ENCODE assay signal across 16 cellular contexts in genomic region chr1:18069903-18070302, GRCh38. TPM values are rescaled to one million over a fixed set of nuclear protein-coding genes. Genes with fewer than 3 reads are reported as not detected.
"Had no signal": no experiment of that assay in that cellular context is flagged by ENCODE, and none has a peak within 500 bp of the region (broad histone marks: within the 10 kb centered on the region; RNA-seq: fewer than 3 reads in every experiment).

No MANE protein-coding gene starts in this region.

- H3K27me3 ChIP-seq: body of pancreas, right atrium auricular region had no signal

- DNase-seq: activated CD8-positive, alpha-beta memory T cell treated with anti-CD3 and anti-CD28 coated beads, Interleukin-2, amount 50 U/mL, for 48 hours; activated naive CD8-positive, alpha-beta T cell treated with anti-CD3 and anti-CD28 coated beads for 36 hours; amygdala; body of pancreas; caudate nucleus; colonic mucosa; left cardiac atrium; lower lobe of right lung; T-helper 2 cell; upper lobe of right lung had no signal

- H3K36me3 ChIP-seq: colonic mucosa, lower lobe of right lung, right atrium auricular region, thoracic aorta, upper lobe of right lung had no signal

- H3K4me3 ChIP-seq: body of pancreas, colonic mucosa, lower lobe of right lung, right atrium auricular region, thoracic aorta, upper lobe of right lung had no signal

- ATAC-seq: activated T-helper 17 cell treated with anti-CD3 and anti-CD28 coated beads, Interleukin-2, amount 50 U/mL, for 72 hours; body of pancreas; left cardiac atrium; lower lobe of right lung; upper lobe of right lung; WTC11 had no signal

- H3K9me3 Mint-ChIP-seq: activated naive CD8-positive, alpha-beta T cell treated with anti-CD3 and anti-CD28 coated beads for 36 hours; WTC11 had no signal

- H3K27ac Mint-ChIP-seq: activated naive CD8-positive, alpha-beta T cell treated with anti-CD3 and anti-CD28 coated beads for 36 hours; activated T-helper 17 cell treated with anti-CD3 and anti-CD28 coated beads, Interleukin-2, amount 50 U/mL, for 72 hours; progenitor cell of endocrine pancreas; WTC11 had no signal

- H3K36me3 Mint-ChIP-seq: activated naive CD8-positive, alpha-beta T cell treated with anti-CD3 and anti-CD28 coated beads for 36 hours; WTC11 had no signal

- H3K4me1 Mint-ChIP-seq: activated T-helper 17 cell treated with anti-CD3 and anti-CD28 coated beads, Interleukin-2, amount 50 U/mL, for 72 hours; WTC11 had no signal

- H3K9me3 ChIP-seq: body of pancreas, colonic mucosa, lower lobe of right lung, right atrium auricular region, thoracic aorta, upper lobe of right lung had no signal

- H3K4me1 ChIP-seq: colonic mucosa, lower lobe of right lung, right atrium auricular region, upper lobe of right lung had no signal

- H3K4me3 Mint-ChIP-seq: activated naive CD8-positive, alpha-beta T cell treated with anti-CD3 and anti-CD28 coated beads for 36 hours; activated T-helper 17 cell treated with anti-CD3 and anti-CD28 coated beads, Interleukin-2, amount 50 U/mL, for 72 hours; WTC11 had no signal

- H3K27ac ChIP-seq: body of pancreas, colonic mucosa, lower lobe of right lung, right atrium auricular region, thoracic aorta, upper lobe of right lung had no signal

RNA-seq across cellular contexts. Expression of gene IGSF21, which starts 37.7 kb away (rescaled TPM):
- total RNA-seq: activated naive CD8-positive, alpha-beta T cell treated with anti-CD3 and anti-CD28 coated beads for 36 hours; activated T-helper 17 cell treated with anti-CD3 and anti-CD28 coated beads, Interleukin-2, amount 50 U/mL, for 72 hours; progenitor cell of endocrine pancreas; skeletal muscle tissue had no signal
